Comparison of ENCODE assay signal across 29 cellular contexts in the genomic region with DNA sequence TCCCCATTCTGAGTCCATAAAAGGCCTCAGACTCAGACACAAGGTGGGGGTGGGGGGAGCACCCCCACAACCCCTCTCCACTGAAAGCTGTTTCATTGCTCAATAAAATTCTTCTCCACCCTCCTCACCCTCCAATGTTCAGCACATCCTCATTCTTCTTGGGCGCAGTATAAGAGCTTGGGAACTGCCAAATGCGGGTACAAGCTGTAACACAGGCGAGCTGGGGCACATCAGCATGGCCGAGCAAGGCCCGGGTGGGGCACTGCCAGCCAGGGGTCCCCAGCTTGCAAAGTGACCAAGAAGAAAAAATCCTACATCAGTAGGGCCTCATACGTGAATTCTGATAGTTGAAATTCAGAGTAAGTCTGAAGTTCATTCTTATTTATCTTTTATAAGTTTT.
"Had no signal": no experiment of that assay in that cellular context is flagged by ENCODE, and none has a peak within 500 bp of the region (broad histone marks: within the 10 kb centered on the region; RNA-seq: fewer than 3 reads in every experiment).

No MANE protein-coding gene starts in this region.

- ATAC-seq: activated CD8-positive, alpha-beta T cell treated with anti-CD3 and anti-CD28 coated beads for 36 hours; activated T-cell treated with anti-CD3 and anti-CD28 coated beads, Interleukin-2, amount 50 U/mL, for 72 hours; Panc1; Right ventricle myocardium inferior had no signal

- H3K4me1 Mint-ChIP-seq: brain had no signal

- DNase-seq: activated CD4-positive, alpha-beta T cell treated with anti-CD3 and anti-CD28 coated beads, Interleukin-2, amount 10 ng/mL, durations not matched to agents 24 days and 14 days; activated CD4-positive, alpha-beta T cell treated with anti-CD3 and anti-CD28 coated beads, Interleukin-2, amount 50 U/mL, for 4 hours; activated CD8-positive, alpha-beta T cell treated with anti-CD3 and anti-CD28 coated beads for 36 hours; activated gamma-delta T cell; activated naive CD4-positive, alpha-beta T cell treated with Interleukin-2 at 50 U/mL for 16 hours; activated naive CD8-positive, alpha-beta T cell treated with anti-CD3 and anti-CD28 coated beads, Interleukin-2, amount 10 ng/mL, durations not matched to agents 7 days and 5 days; activated T-cell treated with anti-CD3 and anti-CD28 coated beads, Interleukin-2, amount 50 U/mL, for 1 hour; activated T-cell treated with anti-CD3 and anti-CD28 coated beads, Interleukin-2, amount 50 U/mL, for 72 hours; MM.1S; MV-4-11; NCI-H1092; NCI-H1436 treated with DMSO at 0.1 percent for 48 hours; NCI-H1694 treated with DMSO at 0.1 percent for 48 hours; NCI-H2029; NCI-H2171; NCI-H446 treated with DMSO at 0.1 percent for 48 hours; NCI-H524; NCI-H69 had no signal

- H3K27ac Mint-ChIP-seq: activated CD4-positive, alpha-beta T cell treated with anti-CD3 and anti-CD28 coated beads, Interleukin-2, amount 10 ng/mL, durations not matched to agents 24 days and 14 days; activated CD8-positive, alpha-beta T cell treated with anti-CD3 and anti-CD28 coated beads for 36 hours; activated naive CD4-positive, alpha-beta T cell treated with anti-CD3 and anti-CD28 coated beads, Interleukin-2, amount 50 U/mL, for 24 hours; activated naive CD8-positive, alpha-beta T cell treated with anti-CD3 and anti-CD28 coated beads, Interleukin-2, amount 10 ng/mL, durations not matched to agents 7 days and 5 days; activated T-cell treated with anti-CD3 and anti-CD28 coated beads, Interleukin-2, amount 50 U/mL, for 72 hours; activated T-helper 2 cell treated with anti-CD3 and anti-CD28 coated beads, Interferon-gamma antibody, Interleukin-2, Interleukin-4, amounts not matched to agents 10 μg/mL and 5 μg/mL and 100 μg/mL, durations not matched to agents 14 hours and 24 hours and 36 hours; brain; T-helper 1 cell treated with Interleukin-12 subunit alpha and Interleukin-12 subunit beta and Interleukin-4 antibody, amounts not matched to agents 30 μg/mL and 1 μg/mL, for 36 hours; T-helper 2 cell treated with Interferon-gamma antibody and Interleukin-4, amounts not matched to agents 5 μg/mL and 100 μg/mL, for 36 hours had no signal

- FAIRE-seq: TTC549 had no signal

- H3K4me3 Mint-ChIP-seq: activated CD4-positive, alpha-beta T cell treated with anti-CD3 and anti-CD28 coated beads, Interleukin-2, amount 10 ng/mL, durations not matched to agents 24 days and 14 days; activated CD8-positive, alpha-beta T cell treated with anti-CD3 and anti-CD28 coated beads for 36 hours; activated naive CD4-positive, alpha-beta T cell treated with anti-CD3 and anti-CD28 coated beads, Interleukin-2, amount 50 U/mL, for 24 hours; activated naive CD8-positive, alpha-beta T cell treated with anti-CD3 and anti-CD28 coated beads, Interleukin-2, amount 10 ng/mL, durations not matched to agents 7 days and 5 days; activated T-cell treated with anti-CD3 and anti-CD28 coated beads, Interleukin-2, amount 50 U/mL, for 72 hours; brain; central memory CD8-positive, alpha-beta T cell; T-helper 1 cell treated with Interleukin-12 subunit alpha and Interleukin-12 subunit beta and Interleukin-4 antibody, amounts not matched to agents 30 μg/mL and 1 μg/mL, for 36 hours; T-helper 2 cell treated with Interferon-gamma antibody and Interleukin-4, amounts not matched to agents 5 μg/mL and 100 μg/mL, for 36 hours had no signal

- H3K9ac ChIP-seq: KMS-11 had no signal

- H3K4me2 ChIP-seq: KMS-11 had no signal

- H3K27ac ChIP-seq: KMS-11, SK-N-MC had no signal

- H3K27me3 Mint-ChIP-seq: activated CD4-positive, alpha-beta T cell treated with anti-CD3 and anti-CD28 coated beads, Interleukin-2, amount 10 ng/mL, durations not matched to agents 24 days and 14 days; activated CD8-positive, alpha-beta T cell treated with anti-CD3 and anti-CD28 coated beads for 36 hours; activated naive CD4-positive, alpha-beta T cell treated with anti-CD3 and anti-CD28 coated beads, Interleukin-2, amount 50 U/mL, for 24 hours; activated naive CD8-positive, alpha-beta T cell treated with anti-CD3 and anti-CD28 coated beads, Interleukin-2, amount 10 ng/mL, durations not matched to agents 7 days and 5 days; central memory CD8-positive, alpha-beta T cell had no signal

- H3K4me3 ChIP-seq: SK-N-MC had no signal

- H3K9me3 Mint-ChIP-seq: activated CD4-positive, alpha-beta T cell treated with anti-CD3 and anti-CD28 coated beads, Interleukin-2, amount 10 ng/mL, durations not matched to agents 24 days and 14 days; activated CD8-positive, alpha-beta T cell treated with anti-CD3 and anti-CD28 coated beads for 36 hours; activated naive CD4-positive, alpha-beta T cell treated with anti-CD3 and anti-CD28 coated beads, Interleukin-2, amount 50 U/mL, for 24 hours; activated naive CD8-positive, alpha-beta T cell treated with anti-CD3 and anti-CD28 coated beads, Interleukin-2, amount 10 ng/mL, durations not matched to agents 7 days and 5 days; activated T-cell treated with anti-CD3 and anti-CD28 coated beads, Interleukin-2, amount 50 U/mL, for 72 hours; activated T-helper 2 cell treated with anti-CD3 and anti-CD28 coated beads, Interferon-gamma antibody, Interleukin-2, Interleukin-4, amounts not matched to agents 10 μg/mL and 5 μg/mL and 100 μg/mL, durations not matched to agents 14 hours and 24 hours and 36 hours; brain; central memory CD8-positive, alpha-beta T cell; T-helper 1 cell treated with Interleukin-12 subunit alpha and Interleukin-12 subunit beta and Interleukin-4 antibody, amounts not matched to agents 30 μg/mL and 1 μg/mL, for 36 hours; T-helper 2 cell treated with Interferon-gamma antibody and Interleukin-4, amounts not matched to agents 5 μg/mL and 100 μg/mL, for 36 hours had no signal
